ENCODE assay signal across 1 cellular context in the genomic region with DNA sequence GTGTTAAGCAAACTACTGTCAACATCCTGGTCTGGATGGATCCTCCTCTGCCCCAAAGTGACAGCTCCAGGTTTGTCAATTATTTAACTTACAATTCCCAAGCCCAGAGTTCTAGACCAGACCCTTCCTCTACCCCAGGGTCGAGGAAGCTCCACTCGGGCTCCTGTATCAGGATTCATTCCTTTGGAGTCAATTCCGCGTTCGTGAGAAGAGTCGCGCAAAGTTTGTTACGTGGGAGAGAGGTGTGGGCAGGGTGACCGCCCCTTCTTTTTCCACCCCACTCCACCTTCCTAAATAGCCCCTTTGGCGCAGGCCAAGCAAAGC.
TF ChIP-seq lines count a peak whose summit lies in the region.

No MANE protein-coding gene starts in this region.

TF ChIP-seq in GM23338, 12 proteins besides CTCF, POLR2A, EP300 and RAD21:
- TF ChIP-seq, protein P1, sequence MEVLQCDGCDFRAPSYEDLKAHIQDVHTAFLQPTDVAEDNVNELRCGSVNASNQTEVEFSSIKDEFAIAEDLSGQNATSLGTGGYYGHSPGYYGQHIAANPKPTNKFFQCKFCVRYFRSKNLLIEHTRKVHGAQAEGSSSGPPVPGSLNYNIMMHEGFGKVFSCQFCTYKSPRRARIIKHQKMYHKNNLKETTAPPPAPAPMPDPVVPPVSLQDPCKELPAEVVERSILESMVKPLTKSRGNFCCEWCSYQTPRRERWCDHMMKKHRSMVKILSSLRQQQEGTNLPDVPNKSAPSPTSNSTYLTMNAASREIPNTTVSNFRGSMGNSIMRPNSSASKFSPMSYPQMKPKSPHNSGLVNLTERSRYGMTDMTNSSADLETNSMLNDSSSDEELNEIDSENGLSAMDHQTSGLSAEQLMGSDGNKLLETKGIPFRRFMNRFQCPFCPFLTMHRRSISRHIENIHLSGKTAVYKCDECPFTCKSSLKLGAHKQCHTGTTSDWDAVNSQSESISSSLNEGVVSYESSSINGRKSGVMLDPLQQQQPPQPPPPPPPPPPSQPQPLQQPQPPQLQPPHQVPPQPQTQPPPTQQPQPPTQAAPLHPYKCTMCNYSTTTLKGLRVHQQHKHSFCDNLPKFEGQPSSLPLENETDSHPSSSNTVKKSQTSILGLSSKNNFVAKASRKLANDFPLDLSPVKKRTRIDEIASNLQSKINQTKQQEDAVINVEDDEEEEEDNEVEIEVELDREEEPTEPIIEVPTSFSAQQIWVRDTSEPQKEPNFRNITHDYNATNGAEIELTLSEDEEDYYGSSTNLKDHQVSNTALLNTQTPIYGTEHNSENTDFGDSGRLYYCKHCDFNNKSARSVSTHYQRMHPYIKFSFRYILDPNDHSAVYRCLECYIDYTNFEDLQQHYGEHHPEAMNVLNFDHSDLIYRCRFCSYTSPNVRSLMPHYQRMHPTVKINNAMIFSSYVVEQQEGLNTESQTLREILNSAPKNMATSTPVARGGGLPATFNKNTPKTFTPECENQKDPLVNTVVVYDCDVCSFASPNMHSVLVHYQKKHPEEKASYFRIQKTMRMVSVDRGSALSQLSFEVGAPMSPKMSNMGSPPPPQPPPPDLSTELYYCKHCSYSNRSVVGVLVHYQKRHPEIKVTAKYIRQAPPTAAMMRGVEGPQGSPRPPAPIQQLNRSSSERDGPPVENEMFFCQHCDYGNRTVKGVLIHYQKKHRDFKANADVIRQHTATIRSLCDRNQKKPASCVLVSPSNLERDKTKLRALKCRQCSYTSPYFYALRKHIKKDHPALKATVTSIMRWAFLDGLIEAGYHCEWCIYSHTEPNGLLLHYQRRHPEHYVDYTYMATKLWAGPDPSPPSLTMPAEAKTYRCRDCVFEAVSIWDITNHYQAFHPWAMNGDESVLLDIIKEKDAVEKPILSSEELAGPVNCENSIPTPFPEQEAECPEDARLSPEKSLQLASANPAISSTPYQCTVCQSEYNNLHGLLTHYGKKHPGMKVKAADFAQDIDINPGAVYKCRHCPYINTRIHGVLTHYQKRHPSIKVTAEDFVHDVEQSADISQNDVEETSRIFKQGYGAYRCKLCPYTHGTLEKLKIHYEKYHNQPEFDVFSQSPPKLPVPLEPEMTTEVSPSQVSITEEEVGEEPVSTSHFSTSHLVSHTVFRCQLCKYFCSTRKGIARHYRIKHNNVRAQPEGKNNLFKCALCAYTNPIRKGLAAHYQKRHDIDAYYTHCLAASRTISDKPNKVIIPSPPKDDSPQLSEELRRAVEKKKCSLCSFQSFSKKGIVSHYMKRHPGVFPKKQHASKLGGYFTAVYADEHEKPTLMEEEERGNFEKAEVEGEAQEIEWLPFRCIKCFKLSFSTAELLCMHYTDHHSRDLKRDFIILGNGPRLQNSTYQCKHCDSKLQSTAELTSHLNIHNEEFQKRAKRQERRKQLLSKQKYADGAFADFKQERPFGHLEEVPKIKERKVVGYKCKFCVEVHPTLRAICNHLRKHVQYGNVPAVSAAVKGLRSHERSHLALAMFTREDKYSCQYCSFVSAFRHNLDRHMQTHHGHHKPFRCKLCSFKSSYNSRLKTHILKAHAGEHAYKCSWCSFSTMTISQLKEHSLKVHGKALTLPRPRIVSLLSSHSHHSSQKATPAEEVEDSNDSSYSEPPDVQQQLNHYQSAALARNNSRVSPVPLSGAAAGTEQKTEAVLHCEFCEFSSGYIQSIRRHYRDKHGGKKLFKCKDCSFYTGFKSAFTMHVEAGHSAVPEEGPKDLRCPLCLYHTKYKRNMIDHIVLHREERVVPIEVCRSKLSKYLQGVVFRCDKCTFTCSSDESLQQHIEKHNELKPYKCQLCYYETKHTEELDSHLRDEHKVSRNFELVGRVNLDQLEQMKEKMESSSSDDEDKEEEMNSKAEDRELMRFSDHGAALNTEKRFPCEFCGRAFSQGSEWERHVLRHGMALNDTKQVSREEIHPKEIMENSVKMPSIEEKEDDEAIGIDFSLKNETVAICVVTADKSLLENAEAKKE (CRISPR knock-in tag; IDR thresholded peaks at IDR 0.05), result no peak
- no peak for TF ChIP-seq STAT1 (IDR thresholded peaks at IDR 0.05; ENCODE audit: unreplicated experiment)
- no peak for TF ChIP-seq EZH2phosphoT487 (IDR thresholded peaks at IDR 0.05; ENCODE audit: unreplicated experiment)
- TF ChIP-seq ZNF331 (CRISPR knock-in tag; IDR thresholded peaks at IDR 0.05; ENCODE audit: low read depth), result no peak
- no peak for TF ChIP-seq JUNB (IDR thresholded peaks at IDR 0.05; ENCODE audit: unreplicated experiment)
